Comparison of ENCODE assay signal across 28 cellular contexts in the genomic region with DNA sequence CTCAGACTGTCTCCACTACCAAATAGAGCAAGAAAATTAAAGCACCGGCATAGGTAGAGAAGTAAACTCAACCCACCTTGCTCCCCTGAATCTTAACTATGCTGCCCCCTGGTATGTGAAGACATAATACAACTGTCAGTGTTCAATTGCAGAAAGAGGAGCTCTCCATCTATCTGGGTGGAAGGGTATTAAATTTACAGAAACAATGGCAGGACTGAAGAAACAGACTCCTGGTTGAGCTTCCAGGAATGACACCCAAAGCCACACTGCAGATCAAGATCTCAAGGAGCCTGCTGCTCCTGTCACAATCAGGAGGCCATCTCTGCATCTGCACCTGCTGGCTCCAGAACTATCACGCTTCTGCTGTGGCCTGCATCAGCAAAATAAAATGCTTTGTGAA.
A peak's percentile ranks its signal among the peaks of the same experiment; 100 is the strongest.
DNase-seq lines count a peak whose midpoint lies in the region; ATAC-seq, FAIRE-seq and TF ChIP-seq lines count a peak whose summit lies in the region.
"Had no signal": no experiment of that assay in that cellular context is flagged by ENCODE, and none has a peak within 500 bp of the region (broad histone marks: within the 10 kb centered on the region; RNA-seq: fewer than 3 reads in every experiment).

No MANE protein-coding gene starts in this region.

- H2BK12ac ChIP-seq in H9 (ENCODE audit: insufficient read length, low read depth, low read length) (no peak overlapping the region), mesenchymal stem cell (ENCODE audit: low read length in 2 of 2) (no peak overlapping the region)

- H3K27me3 Mint-ChIP-seq in H9 (ENCODE audit: low read depth), result peaks cover 2% of the 10 kb centered on the region

- no peak overlapping the region for H3K23ac ChIP-seq in H9 (ENCODE audit: insufficient read length, low read depth, low read length)
- no peak overlapping the region for H3K23ac ChIP-seq in mesenchymal stem cell (ENCODE audit: low read length in 2 of 2)

- no peak overlapping the region for H4K5ac ChIP-seq in H9 (ENCODE audit: insufficient read length, low read depth, low read length)

- ATAC-seq in K562 (no peak), HG03521 (IDR thresholded peaks at IDR 0.05; ENCODE audit: unreplicated experiment) (no peak), GM19324 (IDR thresholded peaks at IDR 0.05; ENCODE audit: low FRiP score, unreplicated experiment) (no peak)
- ATAC-seq: heart left ventricle, Right ventricle myocardium inferior had no signal

- no TSS peak for BruUV-seq in K562 (replicated peaks; lab: Mats Ljungman, UMichigan)

- no peak overlapping the region for H3K27ac Mint-ChIP-seq in H9
- H3K27ac Mint-ChIP-seq: activated CD4-positive, alpha-beta memory T cell treated with anti-CD3 and anti-CD28 coated beads for 36 hours; activated naive CD4-positive, alpha-beta T cell treated with anti-CD3 and anti-CD28 coated beads for 36 hours; CD14-positive monocyte; dendritic cell treated with granulocyte-macrophage colony-stimulating factor and Interleukin-4, amounts not matched to agents 40 ng/mL and 50 ng/mL, for 4 days; mesothelial cell of epicardium had no signal

- CTCF ChIA-PET in K562 (lab: Yijun Ruan, JAX; ENCODE audit: low intra/inter-chr PET ratio), result no interaction called here

- H3K36me3 ChIP-seq in BE2C, result no peaks in the 10 kb centered on the region
- no peaks in the 10 kb centered on the region for H3K36me3 ChIP-seq in K562 (ENCODE audit: control insufficient read depth, insufficient read depth, low read length)
- H3K36me3 ChIP-seq in mesenchymal stem cell (ENCODE audit: control insufficient read depth in 1 of 2, insufficient read depth in 2 of 2, low read depth in 1 of 2, low read length in 2 of 2), result no peaks in the 10 kb centered on the region
- H3K36me3 ChIP-seq: esophagus squamous epithelium, heart left ventricle had no signal

- H2BK120ac ChIP-seq in H9 (ENCODE audit: low read depth, low read length, poor library complexity, severe bottlenecking) (no peak overlapping the region), mesenchymal stem cell (ENCODE audit: low read depth, low read length) (no peak overlapping the region)

- H2BK15ac ChIP-seq in H9 (ENCODE audit: low read depth, low read length), result no peak overlapping the region
- H2BK15ac ChIP-seq in mesenchymal stem cell (ENCODE audit: low read depth, poor library complexity, severe bottlenecking), result no peak overlapping the region

- in situ Hi-C loops in K562 (cut with MboI), result no loop called here

- H3K36me3 Mint-ChIP-seq in H9 (ENCODE audit: insufficient read depth in 1 of 3, low read depth in 3 of 3), result no peaks in the 10 kb centered on the region
- H3K36me3 Mint-ChIP-seq: activated CD4-positive, alpha-beta memory T cell treated with anti-CD3 and anti-CD28 coated beads for 36 hours; CD14-positive monocyte; mesothelial cell of epicardium had no signal

- TF ChIP-seq RAD21 in K562 (CRISPR knock-in tag; conservative IDR thresholded peaks at IDR 0.05 in 1 of 2, IDR thresholded peaks at IDR 0.05 in 1 of 2), result peak; percentile 12 to 32; a peak in 2 of 4 replicates

- H3K79me2 ChIP-seq in H9 (ENCODE audit: insufficient read depth, low read length) (no peaks in the 10 kb centered on the region), K562 (ENCODE audit: control insufficient read depth, insufficient read depth, low read length) (no peaks in the 10 kb centered on the region)

- H3K9me3 ChIP-seq in BE2C (no peaks in the 10 kb centered on the region), H9 (ENCODE audit: control insufficient read depth, low read depth, low read length) (no peaks in the 10 kb centered on the region), K562 (replicated peaks; ENCODE audit: control insufficient read depth, insufficient read depth, low read depth, low read length) (no peaks in the 10 kb centered on the region), mesenchymal stem cell (ENCODE audit: control insufficient read depth, low read length) (no peaks in the 10 kb centered on the region)
- H3K9me3 ChIP-seq: esophagus squamous epithelium, heart left ventricle had no signal

- DNase-seq in BE2C (peak; percentile 11), H9 (no peak), K562 (ENCODE audit: extremely low read depth in 1 of 4, low spot score in 3 of 4) (no peak), mesenchymal stem cell (no peak), HTR-8/SVneo (ENCODE audit: insufficient read length, low spot score) (no peak)
- DNase-seq: activated CD4-positive, alpha-beta memory T cell treated with anti-CD3 and anti-CD28 coated beads for 36 hours; activated CD4-positive, alpha-beta T cell treated with anti-CD3 and anti-CD28 coated beads for 1 hour; activated CD8-positive, alpha-beta memory T cell treated with anti-CD3 and anti-CD28 coated beads, Interleukin-2, amount 50 U/mL, for 48 hours; activated naive CD4-positive, alpha-beta T cell treated with anti-CD3 and anti-CD28 coated beads for 36 hours; central memory CD4-positive, alpha-beta T cell; esophagus squamous epithelium; foreskin melanocyte; heart left ventricle; islet precursor cell; KBM-7; NCI-H2081; NCI-H510A; NK-92 treated with Interleukin-12 subunit alpha and Interleukin-12 subunit beta, amount 100 ng/mL, for 24 hours; nucleus accumbens; PC-9; stimulated activated CD4-positive, alpha-beta T cell treated with anti-CD3 and anti-CD28 coated beads, Interleukin-15, amount 100 ng/mL, for 24 hours; stimulated activated CD4-positive, alpha-beta T cell treated with anti-CD3 and anti-CD28 coated beads, Interleukin-4, amount 100 ng/mL, for 4 hours had no signal

- H3K56ac ChIP-seq in H9 (ENCODE audit: insufficient read length, low read depth, low read length), result no peak overlapping the region

- TF ChIP-seq CTCF in BE2C (IDR thresholded peaks at IDR 0.05; ENCODE audit: low read depth, low read length) (no peak), H9 (conservative IDR thresholded peaks at IDR 0.05) (peak; percentile 44; the same call in 2 of the 3 replicates), K562 (IDR thresholded peaks at IDR 0.05 in 2 of 3, conservative IDR thresholded peaks at IDR 0.05 in 1 of 3; ENCODE audit: insufficient read depth in 2 of 3, low read depth in 1 of 3, low read length in 3 of 3) (peak; percentile 18 to 39 (median 28); a peak in 3 of 6 replicates)

- H3K18ac ChIP-seq in H9 (ENCODE audit: insufficient read length, low read depth, low read length), result no peak overlapping the region
- no peak overlapping the region for H3K18ac ChIP-seq in mesenchymal stem cell (ENCODE audit: low read depth in 1 of 2, low read length in 2 of 2)

- WGBS in H9 (ENCODE audit: extremely low coverage, insufficient read length, low lambda C conversion rate), result no CpG with 5 or more reads among the region's 2 CpGs
- WGBS in K562 (ENCODE audit: insufficient coverage, low coverage, missing lambda C conversion rate), result 18% methylated on average over 2 of the region's 2 CpGs
- WGBS in mesenchymal stem cell, result 83% methylated on average over 2 of the region's 2 CpGs

- no peak overlapping the region for H4K91ac ChIP-seq in H9 (ENCODE audit: insufficient read length, low read depth, low read length)
- no peak overlapping the region for H4K91ac ChIP-seq in mesenchymal stem cell (ENCODE audit: low read length)

- no peak overlapping the region for H3K9ac ChIP-seq in H9 (ENCODE audit: extremely low read depth, insufficient read length, low read length)
- H3K9ac ChIP-seq in K562 (ENCODE audit: insufficient read depth in 1 of 2, low read depth in 2 of 2, low read length in 2 of 2), result no peak overlapping the region
- no peak overlapping the region for H3K9ac ChIP-seq in mesenchymal stem cell (ENCODE audit: low read length)

- H3T11ph ChIP-seq in H9 (ENCODE audit: low read length), result no peak overlapping the region

- H3K4ac ChIP-seq in H9 (ENCODE audit: low read depth, low read length), result no peak overlapping the region
- H3K4ac ChIP-seq in mesenchymal stem cell (ENCODE audit: low read depth in 1 of 2, low read length in 2 of 2), result no peak overlapping the region

- H3K4me1 ChIP-seq in BE2C, result no peaks in the 10 kb centered on the region
- H3K4me1 ChIP-seq in H9 (ENCODE audit: insufficient read depth, low read length), result no peaks in the 10 kb centered on the region
- H3K4me1 ChIP-seq in K562 (replicated peaks in 1 of 2; ENCODE audit: control insufficient read depth in 2 of 2, insufficient read depth in 2 of 2, low read length in 2 of 2), result peaks cover 6 to 8% of the 10 kb centered on the region in 2 experiments; a peak in 3 of 5 replicates
- peaks cover 19% of the 10 kb centered on the region for H3K4me1 ChIP-seq in mesenchymal stem cell (ENCODE audit: control insufficient read depth, insufficient read depth, low read depth, low read length)

- H2AFZ ChIP-seq in H9 (ENCODE audit: low read length) (no peak overlapping the region), K562 (ENCODE audit: low read depth, low read length) (no peak overlapping the region), mesenchymal stem cell (ENCODE audit: low read depth, low read length) (no peak overlapping the region)
- H2AFZ ChIP-seq: PC-9 had no signal

- H2AK5ac ChIP-seq in H9 (ENCODE audit: insufficient read length, low read length) (no peak overlapping the region), mesenchymal stem cell (ENCODE audit: low read length, severe bottlenecking) (peak overlapping the region; percentile 73)

- H4K20me1 ChIP-seq in H9 (ENCODE audit: control insufficient read depth, insufficient read depth, insufficient read length) (no peaks in the 10 kb centered on the region), K562 (replicated peaks; ENCODE audit: control insufficient read depth, insufficient read depth, low read length) (no peaks in the 10 kb centered on the region)

- H3K9me1 ChIP-seq in K562 (ENCODE audit: control insufficient read depth, insufficient read depth, low read length), result no peaks in the 10 kb centered on the region

- no peak overlapping the region for H3K27ac ChIP-seq in H9 (ENCODE audit: insufficient read length, low read depth, low read length)
- H3K27ac ChIP-seq in K562 (ENCODE audit: extremely low read depth, low read depth, low read length), result no peak overlapping the region
- H3K27ac ChIP-seq in mesenchymal stem cell (ENCODE audit: low read length, poor library complexity, severe bottlenecking), result no peak overlapping the region
- H3K27ac ChIP-seq: esophagus squamous epithelium, heart left ventricle, PC-9 had no signal

- no peak overlapping the region for H4K8ac ChIP-seq in H9 (replicated peaks; ENCODE audit: insufficient read length, low read depth, low read length)
- no peak overlapping the region for H4K8ac ChIP-seq in mesenchymal stem cell (ENCODE audit: low read length)

- TF ChIP-seq POLR2A in K562 (conservative IDR thresholded peaks at IDR 0.05), result no peak

- POLR2A ChIA-PET in K562 (lab: Yijun Ruan, JAX), result interaction anchor here (0.8 to 1.5 kb wide), 3 partner anchors 23 to 183 kb away, joined by 3 to 4 read pairs (median 3); no protein-coding TSS in a partner anchor

- intact Hi-C loops in K562 (cut with micrococcal nuclease), result no loop called here

- TF ChIP-seq EP300 in K562 (IDR thresholded peaks at IDR 0.05; ENCODE audit: low read length), result no peak

- H3K4me3 ChIP-seq in BE2C (ENCODE audit: low read depth, low read length) (no peak overlapping the region), K562 (no peak overlapping the region), mesenchymal stem cell (ENCODE audit: insufficient read depth in 1 of 2, low read depth in 1 of 2, low read length in 2 of 2) (no peak overlapping the region)
- H3K4me3 ChIP-seq: esophagus squamous epithelium, heart left ventricle, PC-9 had no signal

- H3K9me3 Mint-ChIP-seq in H9, result no peaks in the 10 kb centered on the region
- H3K9me3 Mint-ChIP-seq: activated CD4-positive, alpha-beta memory T cell treated with anti-CD3 and anti-CD28 coated beads for 36 hours; activated naive CD4-positive, alpha-beta T cell treated with anti-CD3 and anti-CD28 coated beads for 36 hours; dendritic cell treated with granulocyte-macrophage colony-stimulating factor and Interleukin-4, amounts not matched to agents 40 ng/mL and 50 ng/mL, for 4 days; mesothelial cell of epicardium had no signal

- no peaks in the 10 kb centered on the region for H3K23me2 ChIP-seq in H9 (ENCODE audit: insufficient read length, low read depth, low read length, poor library complexity, severe bottlenecking)

- no peak overlapping the region for H3K4me3 Mint-ChIP-seq in H9
- H3K4me3 Mint-ChIP-seq: activated CD4-positive, alpha-beta memory T cell treated with anti-CD3 and anti-CD28 coated beads for 36 hours; activated naive CD4-positive, alpha-beta T cell treated with anti-CD3 and anti-CD28 coated beads for 36 hours; CD14-positive monocyte; dendritic cell treated with granulocyte-macrophage colony-stimulating factor and Interleukin-4, amounts not matched to agents 40 ng/mL and 50 ng/mL, for 4 days; mesothelial cell of epicardium had no signal

- H2BK5ac ChIP-seq in H9 (ENCODE audit: insufficient read length, low read length) (no peak overlapping the region), mesenchymal stem cell (ENCODE audit: low read depth, low read length, poor library complexity, severe bottlenecking) (no peak overlapping the region)

- no peaks in the 10 kb centered on the region for H3K27me3 ChIP-seq in BE2C
- H3K27me3 ChIP-seq in H9 (ENCODE audit: insufficient read depth, low read length), result no peaks in the 10 kb centered on the region
- H3K27me3 ChIP-seq in K562 (ENCODE audit: control insufficient read depth in 2 of 2, insufficient read depth in 2 of 2, low read length in 2 of 2), result no peaks in the 10 kb centered on the region; a peak in 1 of 5 replicates
- H3K27me3 ChIP-seq in mesenchymal stem cell (ENCODE audit: control insufficient read depth in 1 of 2, insufficient read depth in 1 of 2, low read length in 2 of 2), result peaks cover 0 to 34% of the 10 kb centered on the region in 2 experiments
- H3K27me3 ChIP-seq: esophagus squamous epithelium, heart left ventricle had no signal

- peak; percentile 19 for FAIRE-seq in K562 (lab: Jason Lieb, UNC)
- no peak for FAIRE-seq in HTR-8/SVneo (lab: Jason Lieb, UNC)

- no peaks in the 10 kb centered on the region for H3K79me1 ChIP-seq in H9 (ENCODE audit: insufficient read depth, low read depth, low read length, poor library complexity, severe bottlenecking)
- H3K79me1 ChIP-seq in mesenchymal stem cell (replicated peaks; ENCODE audit: low read length, poor library complexity, severe bottlenecking), result no peaks in the 10 kb centered on the region

- H3K4me1 Mint-ChIP-seq in H9, result peaks cover 2 to 6% of the 10 kb centered on the region in 2 experiments; a peak in 3 of 4 replicates
- H3K4me1 Mint-ChIP-seq: CD14-positive monocyte had no signal

- no peak overlapping the region for H3K4me2 ChIP-seq in H9 (ENCODE audit: insufficient read depth, insufficient read length, low read length)
- H3K4me2 ChIP-seq in K562 (ENCODE audit: insufficient read depth, low read length), result no peak overlapping the region
- no peak overlapping the region for H3K4me2 ChIP-seq in mesenchymal stem cell (ENCODE audit: low read length, poor library complexity, severe bottlenecking)
- H3K4me2 ChIP-seq: PC-9 had no signal

- H3K14ac ChIP-seq in H9 (ENCODE audit: insufficient read depth, low read length), result no peak overlapping the region
- H3K14ac ChIP-seq in mesenchymal stem cell (ENCODE audit: low read length in 2 of 2), result no peak overlapping the region

- no peak overlapping the region for H2BK20ac ChIP-seq in H9 (ENCODE audit: low read depth, low read length, poor library complexity, severe bottlenecking)
